34 cellular contexts compared by ENCODE assay signal in the genomic region with DNA sequence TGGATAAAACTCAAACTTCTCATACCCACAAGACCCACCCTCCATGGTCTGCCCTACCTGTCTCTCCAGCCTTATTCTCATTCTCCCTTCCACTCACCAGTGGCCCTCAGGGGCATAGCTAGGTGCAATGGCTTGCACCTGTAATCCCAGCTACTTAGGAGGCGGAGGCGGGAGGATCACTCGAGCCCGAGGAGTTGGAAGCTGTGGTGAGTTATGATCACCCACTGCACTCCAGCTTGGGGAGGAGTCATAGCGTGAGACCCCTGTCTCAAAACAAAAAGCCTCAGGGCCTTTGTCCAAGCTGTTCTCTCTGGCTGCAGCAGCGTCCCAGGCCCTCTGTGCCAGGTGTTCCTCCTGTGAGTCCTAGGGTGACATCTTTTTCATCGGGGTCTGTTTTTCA. TPM values are rescaled to one million over a fixed set of nuclear protein-coding genes. Genes with fewer than 3 reads are reported as not detected.
"Had no signal": no experiment of that assay in that cellular context is flagged by ENCODE, and none has a peak within 500 bp of the region (broad histone marks: within the 10 kb centered on the region; RNA-seq: fewer than 3 reads in every experiment).

No MANE protein-coding gene starts in this region.

- ATAC-seq: activated CD8-positive, alpha-beta T cell treated with anti-CD3 and anti-CD28 coated beads, Interleukin-2, amount 10 ng/mL, durations not matched to agents 7 days and 5 days; activated naive CD4-positive, alpha-beta T cell treated with anti-CD3 and anti-CD28 coated beads, Interleukin-2, amount 50 U/mL, for 72 hours; body of pancreas; PC-3 had no signal

- H3K4me3 Mint-ChIP-seq: activated B cell treated with CpG ODN at 0.5 μM for 24 hours; activated CD8-positive, alpha-beta T cell treated with anti-CD3 and anti-CD28 coated beads, Interleukin-2, amount 10 ng/mL, durations not matched to agents 7 days and 5 days; activated naive CD4-positive, alpha-beta T cell treated with anti-CD3 and anti-CD28 coated beads for 36 hours; activated T-cell treated with anti-CD3 and anti-CD28 coated beads, Interleukin-2, amount 50 U/mL, for 24 hours had no signal

- H3K27me3 Mint-ChIP-seq: activated B cell treated with CpG ODN at 0.5 μM for 24 hours had no signal

- H3K36me3 ChIP-seq: adrenal gland, Peyer's patch, SJSA1 had no signal

- DNase-seq: activated B cell treated with CpG ODN at 0.5 μM for 24 hours; activated CD4-positive, alpha-beta T cell treated with anti-CD3 and anti-CD28 coated beads for 1 hour; activated CD4-positive, alpha-beta T cell treated with anti-CD3 and anti-CD28 coated beads for 48 hours; activated CD4-positive, alpha-beta T cell treated with anti-CD3 and anti-CD28 coated beads, Interleukin-2, amount 50 U/mL, for 48 hours; activated CD8-positive, alpha-beta T cell treated with anti-CD3 and anti-CD28 coated beads, Interleukin-2, amount 10 ng/mL, durations not matched to agents 7 days and 5 days; activated gamma-delta T cell treated with Interleukin-2 at 50 U/mL for 16 hours; activated naive CD4-positive, alpha-beta T cell treated with anti-CD3 and anti-CD28 coated beads for 36 hours; activated T-cell treated with anti-CD3 and anti-CD28 coated beads, Interleukin-2, amount 50 U/mL, for 24 hours; adrenal gland; body of pancreas; MM.1S; MV-4-11; NCI-H1092; NCI-H1436 treated with DMSO at 0.1 percent for 48 hours; NCI-H1694 treated with DMSO at 0.1 percent for 48 hours; NCI-H2029; NCI-H510A; NCI-H526; NCI-H748 treated with DMSO at 0.1 percent for 48 hours; NK-92 treated with Interleukin-12 subunit alpha and Interleukin-12 subunit beta, amount 100 ng/mL, for 24 hours; PC-3; Peyer's patch; RPMI8226; SHP77 treated with DMSO at 0.1 percent for 48 hours; SK-N-SH; T-helper 2 cell; T-helper 9 cell had no signal

- H3K27ac Mint-ChIP-seq: activated B cell treated with CpG ODN at 0.5 μM for 24 hours; activated naive CD4-positive, alpha-beta T cell treated with anti-CD3 and anti-CD28 coated beads for 36 hours; activated T-cell treated with anti-CD3 and anti-CD28 coated beads, Interleukin-2, amount 50 U/mL, for 24 hours had no signal

- H3K27me3 ChIP-seq: adrenal gland, body of pancreas, Peyer's patch, SJSA1 had no signal

- H3K9me3 Mint-ChIP-seq: activated B cell treated with CpG ODN at 0.5 μM for 24 hours; activated naive CD4-positive, alpha-beta T cell treated with anti-CD3 and anti-CD28 coated beads for 36 hours; activated naive CD4-positive, alpha-beta T cell treated with anti-CD3 and anti-CD28 coated beads, Interleukin-2, amount 50 U/mL, for 72 hours; activated T-cell treated with anti-CD3 and anti-CD28 coated beads, Interleukin-2, amount 50 U/mL, for 24 hours had no signal

- H3K4me3 ChIP-seq: adrenal gland, body of pancreas, Peyer's patch, SJSA1 had no signal

- H3K4me1 ChIP-seq: adrenal gland, body of pancreas, Peyer's patch, SJSA1 had no signal

- H3K27ac ChIP-seq: adrenal gland, body of pancreas, KMS-11, Peyer's patch, SJSA1, VCaP had no signal

- H3K36me3 Mint-ChIP-seq: activated naive CD4-positive, alpha-beta T cell treated with anti-CD3 and anti-CD28 coated beads, Interleukin-2, amount 50 U/mL, for 72 hours had no signal

- H3K9me3 ChIP-seq: adrenal gland, body of pancreas, Peyer's patch, SJSA1, SK-N-SH had no signal

RNA-seq across cellular contexts. Expression of a gene that starts 16.5 kb away (rescaled TPM):
- total RNA-seq: activated B cell treated with CpG ODN at 0.5 μM for 24 hours; activated naive CD4-positive, alpha-beta T cell treated with anti-CD3 and anti-CD28 coated beads for 36 hours; astrocyte; body of pancreas; bronchial epithelial cell; LHCN-M2; PC-3; Peyer's patch; SJSA1 had no signal
- polyA plus RNA-seq: SK-N-SH had no signal

RNA-seq across cellular contexts. Expression of a gene that starts 17.2 kb away (rescaled TPM):
- total RNA-seq: activated B cell treated with CpG ODN at 0.5 μM for 24 hours; activated CD8-positive, alpha-beta T cell treated with anti-CD3 and anti-CD28 coated beads, Interleukin-2, amount 10 ng/mL, durations not matched to agents 7 days and 5 days; activated naive CD4-positive, alpha-beta T cell treated with anti-CD3 and anti-CD28 coated beads for 36 hours; activated naive CD4-positive, alpha-beta T cell treated with anti-CD3 and anti-CD28 coated beads, Interleukin-2, amount 50 U/mL, for 72 hours; astrocyte; body of pancreas; bronchial epithelial cell; LHCN-M2; Peyer's patch; SJSA1 had no signal
- polyA plus RNA-seq: SK-N-SH had no signal

RNA-seq across cellular contexts. Expression of a gene that starts 54.7 kb away (rescaled TPM):
- total RNA-seq: activated B cell treated with CpG ODN at 0.5 μM for 24 hours; activated CD8-positive, alpha-beta T cell treated with anti-CD3 and anti-CD28 coated beads, Interleukin-2, amount 10 ng/mL, durations not matched to agents 7 days and 5 days; activated naive CD4-positive, alpha-beta T cell treated with anti-CD3 and anti-CD28 coated beads for 36 hours; activated naive CD4-positive, alpha-beta T cell treated with anti-CD3 and anti-CD28 coated beads, Interleukin-2, amount 50 U/mL, for 72 hours; adrenal gland; astrocyte; body of pancreas; bronchial epithelial cell; LHCN-M2; PC-3; Peyer's patch; SJSA1 had no signal
- polyA plus RNA-seq: adrenal gland, SK-N-SH had no signal
